ENCODE assay signal across 8 cellular contexts in genomic region chr12:57175428-57176138, GRCh38. TPM values are rescaled to one million over a fixed set of nuclear protein-coding genes. Genes with fewer than 3 reads are reported as not detected.
DNase-seq lines count a peak whose midpoint lies in the region; ATAC-seq, FAIRE-seq and TF ChIP-seq lines count a peak whose summit lies in the region.

No MANE protein-coding gene starts in this region.

- no peak overlapping the region for H3K9ac ChIP-seq in OCI-LY1 (ENCODE audit: low read length)

- H3K4me1 ChIP-seq in OCI-LY1 (ENCODE audit: insufficient read depth, low read length, severe bottlenecking): peaks cover 13% of the 10 kb centered on the region
- no peaks in the 10 kb centered on the region for H3K4me1 ChIP-seq in pancreas

- no peaks in the 10 kb centered on the region for H3K79me2 ChIP-seq in OCI-LY1 (ENCODE audit: insufficient read depth, low read length)

- H3K27ac ChIP-seq in OCI-LY1 (ENCODE audit: low read depth, low read length, poor library complexity, severe bottlenecking) (no peak overlapping the region), pancreas (no peak overlapping the region)

- FAIRE-seq in frontal cortex (lab: Jason Lieb, UNC) (no peak), pancreas (lab: Jason Lieb, UNC) (no peak)

- peak in 13 of 14 donors; percentile 7 to 75 (median 46) for DNase-seq in C1 segment of cervical spinal cord (lab: John Stamatoyannopoulos, UW)
- DNase-seq in HUDEP-2 (lab: John Stamatoyannopoulos, UW; ENCODE audit: unreplicated experiment in 76 of 76): peak in 61 of 76 experiments; percentile 16 to 78 (median 50)
- peak; percentile 11 for DNase-seq in activated T-helper 9 cell treated with anti-CD3 and anti-CD28 coated beads, Interleukin-2, amount 50 U/mL, for 16 hours (ENCODE audit: low read depth)
- peak; percentile 59 to 77 for DNase-seq in frontal cortex (ENCODE audit: low spot score in 2 of 2)
- DNase-seq in pancreas: peak in 5 of 6 donors; percentile 43 to 88 (median 71)
- no peak for DNase-seq in NCI-H1694 treated with DMSO at 0.1 percent for 48 hours (lab: John Stamatoyannopoulos, UW)

- no peaks in the 10 kb centered on the region for H3K36me3 ChIP-seq in OCI-LY1 (ENCODE audit: insufficient read depth, low read length)
- no peaks in the 10 kb centered on the region for H3K36me3 ChIP-seq in pancreas

- H4K20me1 ChIP-seq in OCI-LY1 (ENCODE audit: insufficient read depth, low read length): no peaks in the 10 kb centered on the region

- ATAC-seq in pancreas: peak; percentile 61 to 75 (median 70)
- ATAC-seq in HG02571 (IDR thresholded peaks at IDR 0.05; ENCODE audit: unreplicated experiment): no peak

- no peak overlapping the region for H3K4me3 ChIP-seq in OCI-LY1 (ENCODE audit: low read depth, low read length, poor library complexity, severe bottlenecking)
- H3K4me3 ChIP-seq in pancreas: no peak overlapping the region

- H3K9me3 ChIP-seq in OCI-LY1 (ENCODE audit: low read length) (no peaks in the 10 kb centered on the region), pancreas (no peaks in the 10 kb centered on the region)

- intact Hi-C loops in pancreas (cut with DNase I): loop anchor here in 1 of 3 donors (10.0 kb wide), 1 partner anchor 111 kb away; no protein-coding TSS in a partner anchor

- TF ChIP-seq CTCF in OCI-LY1 (IDR thresholded peaks at IDR 0.05; ENCODE audit: low read length): peak; percentile 77
- peak in 3 of 4 donors; percentile 20 to 44 (median 36) for TF ChIP-seq CTCF in pancreas (IDR thresholded peaks at IDR 0.05)

- no peak overlapping the region for H2AFZ ChIP-seq in OCI-LY1 (ENCODE audit: low read length)

- no peak overlapping the region for H3K4me2 ChIP-seq in OCI-LY1 (ENCODE audit: low read length)

- H3K27me3 ChIP-seq in OCI-LY1 (ENCODE audit: insufficient read depth, low read length) (peaks cover 7% of the 10 kb centered on the region; the same call in 1 of the 2 replicates), pancreas (no peaks in the 10 kb centered on the region)

- no peaks in the 10 kb centered on the region for H3K9me2 ChIP-seq in OCI-LY1 (ENCODE audit: low read depth, low read length)

- WGBS in pancreas, 2 donors: 64 to 67% methylated on average over 29 of the region's 29 CpGs

- no peaks in the 10 kb centered on the region for H3F3A ChIP-seq in OCI-LY1 (ENCODE audit: insufficient read depth, low read length)

RNA-seq across cellular contexts. Expression of gene LRP1-AS, which starts 28.2 kb away (rescaled TPM):
- not detected for total RNA-seq in frontal cortex
- not detected for total RNA-seq in pancreas
- polyA plus RNA-seq in pancreas: not detected

RNA-seq across cellular contexts. Expression of gene NXPH4, which starts 41.0 kb away (rescaled TPM):
- total RNA-seq in frontal cortex (0.82 TPM), pancreas (1 to 10 TPM in 4 of 6 donors, under 1 TPM in 2; 0.37 to 3.3 (median 1.2) TPM)
- under 1 TPM; 0.28 to 0.38 TPM for polyA plus RNA-seq in pancreas

RNA-seq across cellular contexts. Expression of gene LRP1, which starts 47.3 kb away (rescaled TPM):
- total RNA-seq in frontal cortex: 63.2 TPM
- 10 to 100 TPM; 19.2 to 89.4 (median 38.5) TPM for total RNA-seq in pancreas
- 10 to 100 TPM; 12.2 to 15.7 TPM for polyA plus RNA-seq in pancreas

RNA-seq across cellular contexts. Expression of gene SHMT2, which starts 53.9 kb away (rescaled TPM):
- total RNA-seq in frontal cortex: 28.9 TPM
- total RNA-seq in pancreas: 100 to 1,000 TPM in 1 of 6 donors, 10 to 100 TPM in 5; 44.8 to 183 (median 63.9) TPM
- 10 to 100 TPM; 20.0 to 29.8 TPM for polyA plus RNA-seq in pancreas
